12 cellular contexts compared by ENCODE assay signal in genomic region chr19:16252459-16253205, GRCh38. TPM values are rescaled to one million over a fixed set of nuclear protein-coding genes. Genes with fewer than 3 reads are reported as not detected.
DNase-seq lines count a peak whose midpoint lies in the region; ATAC-seq and TF ChIP-seq lines count a peak whose summit lies in the region.
"Had no signal": no experiment of that assay in that cellular context is flagged by ENCODE, and none has a peak within 500 bp of the region (broad histone marks: within the 10 kb centered on the region; RNA-seq: fewer than 3 reads in every experiment).

No MANE protein-coding gene starts in this region.

- no peaks in the 10 kb centered on the region for H3K4me1 ChIP-seq in gastrocnemius medialis

- no peaks in the 10 kb centered on the region for H3K36me3 Mint-ChIP-seq in glutamatergic neuron (ENCODE audit: unreplicated experiment)
- H3K36me3 Mint-ChIP-seq: CD4-positive, alpha-beta memory T cell had no signal

- no peaks in the 10 kb centered on the region for H3K9me3 ChIP-seq in gastrocnemius medialis

- TF ChIP-seq POLR2A in NB4 (IDR thresholded peaks at IDR 0.05; ENCODE audit: extremely low read depth, insufficient read length) (no peak), gastrocnemius medialis (IDR thresholded peaks at IDR 0.05) (no peak)

- ATAC-seq in left ventricle myocardium superior (peak; percentile 53), gastrocnemius medialis (no peak)
- ATAC-seq: activated CD4-positive, alpha-beta T cell treated with anti-CD3 and anti-CD28 coated beads for 36 hours; activated T-helper 17 cell treated with anti-CD3 and anti-CD28 coated beads, Interleukin-2, amount 50 U/mL, for 72 hours had no signal

- no peaks in the 10 kb centered on the region for H3K4me1 Mint-ChIP-seq in glutamatergic neuron (ENCODE audit: low read depth, unreplicated experiment)

- H3K4me3 Mint-ChIP-seq in glutamatergic neuron (ENCODE audit: unreplicated experiment): no peak overlapping the region
- H3K4me3 Mint-ChIP-seq: activated CD4-positive, alpha-beta T cell treated with anti-CD3 and anti-CD28 coated beads for 36 hours; activated T-helper 17 cell treated with anti-CD3 and anti-CD28 coated beads, Interleukin-2, amount 50 U/mL, for 72 hours; CD4-positive, alpha-beta memory T cell had no signal

- H3K4me3 ChIP-seq in GM12865 (ENCODE audit: low read depth, low read length) (no peak overlapping the region), NB4 (ENCODE audit: low read depth, low read length) (no peak overlapping the region), gastrocnemius medialis (no peak overlapping the region)
- H3K4me3 ChIP-seq: GM23248 had no signal

- DNase-seq in GM12865 (ENCODE audit: low read depth) (peak; percentile 64), NB4 (ENCODE audit: low read depth) (peak; percentile 27), left ventricle myocardium superior (peak; percentile 53), gastrocnemius medialis (peak in 1 of 2 donors; percentile 32), glutamatergic neuron (no peak), NCI-H2107 (lab: John Stamatoyannopoulos, UW) (no peak), SW 1271 (lab: John Stamatoyannopoulos, UW) (no peak)
- DNase-seq: activated CD4-positive, alpha-beta T cell treated with anti-CD3 and anti-CD28 coated beads for 36 hours; CD4-positive, alpha-beta memory T cell; GM23248 had no signal

- peak overlapping the region in 3 of 4 donors; percentile 60 to 72 (median 62) for H3K27ac ChIP-seq in gastrocnemius medialis
- H3K27ac ChIP-seq: GM23248 had no signal

- no peak overlapping the region for H3K27ac Mint-ChIP-seq in glutamatergic neuron (ENCODE audit: unreplicated experiment)
- H3K27ac Mint-ChIP-seq: activated CD4-positive, alpha-beta T cell treated with anti-CD3 and anti-CD28 coated beads for 36 hours; activated T-helper 17 cell treated with anti-CD3 and anti-CD28 coated beads, Interleukin-2, amount 50 U/mL, for 72 hours; CD4-positive, alpha-beta memory T cell; progenitor cell of endocrine pancreas had no signal

- H3K36me3 ChIP-seq in gastrocnemius medialis: no peaks in the 10 kb centered on the region

- intact Hi-C loops in left ventricle myocardium superior (cut with micrococcal nuclease): no loop called here
- intact Hi-C loops in gastrocnemius medialis (cut with DNase I; ENCODE audit: low total_unique reads): no loop called here

- peaks cover 4% of the 10 kb centered on the region for H3K9me3 Mint-ChIP-seq in glutamatergic neuron (ENCODE audit: unreplicated experiment)
- H3K9me3 Mint-ChIP-seq: activated T-helper 17 cell treated with anti-CD3 and anti-CD28 coated beads, Interleukin-2, amount 50 U/mL, for 72 hours had no signal

- in situ Hi-C loops in gastrocnemius medialis (cut with MboI; ENCODE audit: low sequenced_read_pairs in 4 of 4): no loop called here

- H3K27me3 ChIP-seq in gastrocnemius medialis: no peaks in the 10 kb centered on the region

- no peak for TF ChIP-seq CTCF in GM12865 (IDR thresholded peaks at IDR 0.05; ENCODE audit: insufficient read depth, low read depth, low read length, missing control alignments)
- no peak for TF ChIP-seq CTCF in NB4 (IDR thresholded peaks at IDR 0.05; ENCODE audit: low read depth, low read length)
- no peak for TF ChIP-seq CTCF in gastrocnemius medialis (IDR thresholded peaks at IDR 0.05 in 4 of 5, conservative IDR thresholded peaks at IDR 0.05 in 1 of 5)
- TF ChIP-seq CTCF in glutamatergic neuron (IDR thresholded peaks at IDR 0.05; ENCODE audit: partially characterized antibody, unreplicated experiment): no peak

- peaks cover 6% of the 10 kb centered on the region for H3K27me3 Mint-ChIP-seq in glutamatergic neuron (ENCODE audit: unreplicated experiment)
- H3K27me3 Mint-ChIP-seq: activated CD4-positive, alpha-beta T cell treated with anti-CD3 and anti-CD28 coated beads for 36 hours; activated T-helper 17 cell treated with anti-CD3 and anti-CD28 coated beads, Interleukin-2, amount 50 U/mL, for 72 hours; CD4-positive, alpha-beta memory T cell; progenitor cell of endocrine pancreas had no signal

RNA-seq across cellular contexts. Expression of gene AP1M1, which starts 54.9 kb away (rescaled TPM):
- total RNA-seq in left ventricle myocardium superior: 39.1 TPM
- 100 to 1,000 TPM in 1 of 4 donors, 10 to 100 TPM in 3; 68.2 to 119 (median 73.5) TPM for total RNA-seq in gastrocnemius medialis
- total RNA-seq in glutamatergic neuron (ENCODE audit: unreplicated experiment): 87.6 TPM

Comparison
In these comparisons a context has a peak if more than half of its experiments do, and no peak if none do; other contexts are left out.
1. DNase-seq: peak in GM12865 (single experiment), NB4 (single experiment) and left ventricle myocardium superior (single experiment); none in glutamatergic neuron (single experiment), NCI-H2107 (single experiment) and SW 1271 (0 of 2).